ENCODE assay signal across 1 cellular context in genomic region chr22:20044495-20045151, GRCh38.
TF ChIP-seq lines count a peak whose summit lies in the region.

No MANE protein-coding gene starts in this region.

TF ChIP-seq in K562, 482 proteins besides CTCF, POLR2A, EP300 and RAD21 (continued from another document):
- TF ChIP-seq NFATC3 (IDR thresholded peaks at IDR 0.05) (no peak), PRMT5 (CRISPR knock-in tag; IDR thresholded peaks at IDR 0.05) (0 out of 2 replicates have a peak, but pooled peaks have one; percentile 16), KDM2B (CRISPR knock-in tag; IDR thresholded peaks at IDR 0.05) (no peak), SIN3A (IDR thresholded peaks at IDR 0.05; ENCODE audit: borderline replicate concordance in 2 of 2, control insufficient read depth in 1 of 2, low read depth in 2 of 2, low read length in 2 of 2) (no peak), ZFP91 (CRISPR knock-in tag; IDR thresholded peaks at IDR 0.05) (0 out of 2 replicates have a peak, but pooled peaks have one; percentile 32)
